8 cellular contexts compared by ENCODE assay signal in genomic region chr19:2993579-2993978, GRCh38.
"Had no signal": no experiment of that assay in that cellular context is flagged by ENCODE, and none has a peak within 500 bp of the region (broad histone marks: within the 10 kb centered on the region; RNA-seq: fewer than 3 reads in every experiment).

No MANE protein-coding gene starts in this region.

- H3K27ac Mint-ChIP-seq: HFFc6 had no signal

- H3K4me1 ChIP-seq: HAP-1 had no signal

- H3K9ac ChIP-seq: KMS-11 had no signal

- H3K9me3 ChIP-seq: HAP-1 had no signal

- ATAC-seq: HCT116 had no signal

- H3K36me3 ChIP-seq: HAP-1 had no signal

- H3K9me3 Mint-ChIP-seq: HFFc6 had no signal

- H3K4me3 ChIP-seq: HAP-1 had no signal

- DNase-seq: GOT3, HFFc6, IMR-90, KBM-7 had no signal

- H3K4me3 Mint-ChIP-seq: HFFc6 had no signal

- H3K27ac ChIP-seq: KMS-11 had no signal

- H3K4me2 ChIP-seq: KMS-11 had no signal

- FAIRE-seq: HTR-8/SVneo had no signal
